25 cellular contexts compared by ENCODE assay signal in genomic region chr17:19676901-19677300, GRCh38. TPM values are rescaled to one million over a fixed set of nuclear protein-coding genes. Genes with fewer than 3 reads are reported as not detected.
"Had no signal": no experiment of that assay in that cellular context is flagged by ENCODE, and none has a peak within 500 bp of the region (broad histone marks: within the 10 kb centered on the region; RNA-seq: fewer than 3 reads in every experiment).

No MANE protein-coding gene starts in this region.

- H3K27ac ChIP-seq: body of pancreas, esophagus squamous epithelium, gastrocnemius medialis, neural progenitor cell, testis had no signal

- H3K4me1 ChIP-seq: neural progenitor cell, testis had no signal

- H3K27ac Mint-ChIP-seq: activated CD4-positive, alpha-beta memory T cell treated with anti-CD3 and anti-CD28 coated beads, Interleukin-2, amount 10 ng/mL, durations not matched to agents 7 days and 5 days; activated CD4-positive, alpha-beta T cell treated with anti-CD3 and anti-CD28 coated beads, Interleukin-2, amount 10 ng/mL, durations not matched to agents 24 days and 14 days; activated naive CD4-positive, alpha-beta T cell treated with anti-CD3 and anti-CD28 coated beads, Interleukin-2, amount 50 U/mL, for 24 hours; activated T-helper 1 cell treated with anti-CD3 and anti-CD28 coated beads, Interleukin-12 subunit alpha, Interleukin-12 subunit beta, Interleukin-2, Interleukin-4 antibody, amounts not matched to agents 30 ng/mL and 10 ng/mL and 1 ng/mL, durations not matched to agents 14 hours and 24 hours and 36 hours; dendritic cell treated with granulocyte-macrophage colony-stimulating factor and Interleukin-4, amounts not matched to agents 40 ng/mL and 50 ng/mL, for 4 days; neural progenitor cell; progenitor cell of endocrine pancreas had no signal

- ATAC-seq: activated CD4-positive, CD25-positive, alpha-beta regulatory T cell treated with anti-CD3 and anti-CD28 coated beads, Interleukin-2, amount 50 U/mL, for 24 hours; body of pancreas; gastrocnemius medialis; left cardiac atrium; naive thymus-derived CD8-positive, alpha-beta T cell had no signal

- H3K27me3 Mint-ChIP-seq: activated CD4-positive, alpha-beta memory T cell treated with anti-CD3 and anti-CD28 coated beads, Interleukin-2, amount 10 ng/mL, durations not matched to agents 7 days and 5 days; activated CD4-positive, alpha-beta T cell treated with anti-CD3 and anti-CD28 coated beads, Interleukin-2, amount 10 ng/mL, durations not matched to agents 24 days and 14 days; activated naive CD4-positive, alpha-beta T cell treated with anti-CD3 and anti-CD28 coated beads, Interleukin-2, amount 50 U/mL, for 24 hours; dendritic cell treated with granulocyte-macrophage colony-stimulating factor and Interleukin-4, amounts not matched to agents 40 ng/mL and 50 ng/mL, for 4 days; naive thymus-derived CD8-positive, alpha-beta T cell; progenitor cell of endocrine pancreas had no signal

- H3K9me3 Mint-ChIP-seq: activated CD4-positive, alpha-beta memory T cell treated with anti-CD3 and anti-CD28 coated beads, Interleukin-2, amount 10 ng/mL, durations not matched to agents 7 days and 5 days; activated CD4-positive, alpha-beta T cell treated with anti-CD3 and anti-CD28 coated beads, Interleukin-2, amount 10 ng/mL, durations not matched to agents 24 days and 14 days; activated naive CD4-positive, alpha-beta T cell treated with anti-CD3 and anti-CD28 coated beads, Interleukin-2, amount 50 U/mL, for 24 hours; activated T-helper 1 cell treated with anti-CD3 and anti-CD28 coated beads, Interleukin-12 subunit alpha, Interleukin-12 subunit beta, Interleukin-2, Interleukin-4 antibody, amounts not matched to agents 30 ng/mL and 10 ng/mL and 1 ng/mL, durations not matched to agents 14 hours and 24 hours and 36 hours; dendritic cell treated with granulocyte-macrophage colony-stimulating factor and Interleukin-4, amounts not matched to agents 40 ng/mL and 50 ng/mL, for 4 days; naive thymus-derived CD8-positive, alpha-beta T cell had no signal

- H3K4me3 Mint-ChIP-seq: activated CD4-positive, alpha-beta memory T cell treated with anti-CD3 and anti-CD28 coated beads, Interleukin-2, amount 10 ng/mL, durations not matched to agents 7 days and 5 days; activated CD4-positive, alpha-beta T cell treated with anti-CD3 and anti-CD28 coated beads, Interleukin-2, amount 10 ng/mL, durations not matched to agents 24 days and 14 days; activated naive CD4-positive, alpha-beta T cell treated with anti-CD3 and anti-CD28 coated beads, Interleukin-2, amount 50 U/mL, for 24 hours; activated T-helper 1 cell treated with anti-CD3 and anti-CD28 coated beads, Interleukin-12 subunit alpha, Interleukin-12 subunit beta, Interleukin-2, Interleukin-4 antibody, amounts not matched to agents 30 ng/mL and 10 ng/mL and 1 ng/mL, durations not matched to agents 14 hours and 24 hours and 36 hours; dendritic cell treated with granulocyte-macrophage colony-stimulating factor and Interleukin-4, amounts not matched to agents 40 ng/mL and 50 ng/mL, for 4 days; naive thymus-derived CD8-positive, alpha-beta T cell; neural progenitor cell had no signal

- H3K4me1 Mint-ChIP-seq: activated CD4-positive, alpha-beta memory T cell treated with anti-CD3 and anti-CD28 coated beads, Interleukin-2, amount 10 ng/mL, durations not matched to agents 7 days and 5 days; activated naive CD4-positive, alpha-beta T cell treated with anti-CD3 and anti-CD28 coated beads, Interleukin-2, amount 50 U/mL, for 24 hours had no signal

- DNase-seq: activated CD4-positive, alpha-beta memory T cell treated with anti-CD3 and anti-CD28 coated beads, Interleukin-2, amount 10 ng/mL, durations not matched to agents 7 days and 5 days; activated CD4-positive, alpha-beta T cell treated with anti-CD3 and anti-CD28 coated beads, Interleukin-2, amount 10 ng/mL, durations not matched to agents 24 days and 14 days; activated gamma-delta T cell; anterior cingulate cortex; body of pancreas; caudate nucleus; effector CD4-positive, alpha-beta T cell; esophagus squamous epithelium; gastrocnemius medialis; hippocampal formation; left cardiac atrium; naive thymus-derived CD8-positive, alpha-beta T cell; retina; stimulated activated CD4-positive, alpha-beta T cell treated with anti-CD3 and anti-CD28 coated beads, Interleukin-4, amount 100 ng/mL, for 1 hour; stimulated activated naive CD4-positive, alpha-beta T cell; T-helper 2 cell; testis had no signal

- H3K27me3 ChIP-seq: body of pancreas, esophagus squamous epithelium, gastrocnemius medialis, neural progenitor cell, testis had no signal

- H3K4me3 ChIP-seq: body of pancreas, esophagus squamous epithelium, gastrocnemius medialis, neural progenitor cell, testis had no signal

- H3K9me3 ChIP-seq: body of pancreas, esophagus squamous epithelium, gastrocnemius medialis, testis had no signal

RNA-seq across cellular contexts. Expression of gene SLC47A2, which starts 39.5 kb away (rescaled TPM):
- total RNA-seq: activated CD4-positive, alpha-beta memory T cell treated with anti-CD3 and anti-CD28 coated beads, Interleukin-2, amount 10 ng/mL, durations not matched to agents 7 days and 5 days; activated CD4-positive, alpha-beta T cell treated with anti-CD3 and anti-CD28 coated beads, Interleukin-2, amount 10 ng/mL, durations not matched to agents 24 days and 14 days; activated T-helper 1 cell treated with anti-CD3 and anti-CD28 coated beads, Interleukin-12 subunit alpha, Interleukin-12 subunit beta, Interleukin-2, Interleukin-4 antibody, amounts not matched to agents 30 ng/mL and 10 ng/mL and 1 ng/mL, durations not matched to agents 14 hours and 24 hours and 36 hours; endothelial cell of umbilical vein; left cardiac atrium; naive thymus-derived CD8-positive, alpha-beta T cell; progenitor cell of endocrine pancreas; ureter had no signal
